ENCODE assay signal across 23 cellular contexts in the genomic region with DNA sequence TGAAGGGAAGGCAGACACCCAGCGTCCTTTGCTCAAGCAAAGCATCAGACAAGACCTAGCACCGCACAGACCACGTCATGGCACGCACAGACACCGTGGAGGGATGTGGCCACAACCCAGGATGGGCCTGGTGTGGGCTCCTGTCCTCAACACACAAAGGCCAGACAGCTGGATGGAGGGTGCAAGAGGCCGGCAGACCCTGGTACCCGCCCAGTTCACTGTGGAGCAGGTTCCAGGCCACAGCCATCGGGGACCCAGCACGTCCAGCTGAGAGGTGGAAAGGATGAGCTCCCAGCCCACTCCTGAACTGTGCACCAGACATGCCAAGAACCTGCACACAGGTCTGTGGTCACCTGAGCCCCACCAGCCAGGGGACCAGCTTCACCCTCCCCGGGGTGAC. TPM values are rescaled to one million over a fixed set of nuclear protein-coding genes. Genes with fewer than 3 reads are reported as not detected.
DNase-seq lines count a peak whose midpoint lies in the region; ATAC-seq, FAIRE-seq and TF ChIP-seq lines count a peak whose summit lies in the region.
"Had no signal": no experiment of that assay in that cellular context is flagged by ENCODE, and none has a peak within 500 bp of the region (broad histone marks: within the 10 kb centered on the region; RNA-seq: fewer than 3 reads in every experiment).

No MANE protein-coding gene starts in this region.

- no peak overlapping the region for H2BK5ac ChIP-seq in IMR-90 (ENCODE audit: low read depth, low read length, poor library complexity, severe bottlenecking)

- no peak overlapping the region for H3K4me3 ChIP-seq in IMR-90 (ENCODE audit: insufficient read depth, low read depth, low read length)
- no peak overlapping the region for H3K4me3 ChIP-seq in astrocyte (ENCODE audit: insufficient read depth, low read depth, low read length)
- H3K4me3 ChIP-seq in kidney (ENCODE audit: low read length in 2 of 2), result no peak overlapping the region
- no peak overlapping the region for H3K4me3 ChIP-seq in psoas muscle
- H3K4me3 ChIP-seq in sigmoid colon, result no peak overlapping the region

- no peak for ATAC-seq in IMR-90 (ENCODE audit: low read depth)
- ATAC-seq in psoas muscle, result no peak
- ATAC-seq in GM18858 (IDR thresholded peaks at IDR 0.05; ENCODE audit: unreplicated experiment), result no peak
- ATAC-seq: HCT116 had no signal

- H3K4me3 Mint-ChIP-seq in astrocyte (ENCODE audit: unreplicated experiment), result no peak overlapping the region
- H3K4me3 Mint-ChIP-seq: B cell; CD4-positive, CD25-positive, alpha-beta regulatory T cell; CD8-positive, alpha-beta memory T cell; HFFc6 had no signal

- H2AK9ac ChIP-seq in IMR-90 (replicated peaks; ENCODE audit: low read depth, low read length, poor library complexity), result no peak overlapping the region

- H3K14ac ChIP-seq in IMR-90 (replicated peaks; ENCODE audit: low read depth, low read length), result no peak overlapping the region

- no peaks in the 10 kb centered on the region for H3K9me3 ChIP-seq in IMR-90 (ENCODE audit: control insufficient read depth, insufficient read depth, low read length)
- H3K9me3 ChIP-seq in astrocyte (ENCODE audit: insufficient read depth, low read depth, low read length), result no peaks in the 10 kb centered on the region
- H3K9me3 ChIP-seq in kidney (ENCODE audit: control insufficient read depth in 1 of 2, low read length in 2 of 2), result no peaks in the 10 kb centered on the region
- no peaks in the 10 kb centered on the region for H3K9me3 ChIP-seq in psoas muscle
- H3K9me3 ChIP-seq in sigmoid colon, result no peaks in the 10 kb centered on the region

- no peak overlapping the region for H4K5ac ChIP-seq in IMR-90 (ENCODE audit: low read depth, low read length)

- peak overlapping the region; percentile 34 for H3K27ac Mint-ChIP-seq in astrocyte (ENCODE audit: unreplicated experiment)
- H3K27ac Mint-ChIP-seq: B cell, HFFc6 had no signal

- no peak overlapping the region for H3K18ac ChIP-seq in IMR-90 (ENCODE audit: low read depth, low read length)

- BruUV-seq in IMR-90 (replicated peaks; lab: Mats Ljungman, UMichigan), result no TSS peak

- in situ Hi-C loops in IMR-90 (cut with MboI; ENCODE audit: low sequenced_read_pairs), result no loop called here

- no peak overlapping the region for H3K4ac ChIP-seq in IMR-90 (ENCODE audit: low read depth, low read length)

- H2AFZ ChIP-seq in IMR-90 (replicated peaks; ENCODE audit: low read length, poor library complexity) (peak overlapping the region; percentile 23), astrocyte (ENCODE audit: low read depth, low read length) (no peak overlapping the region)

- H3K27me3 Mint-ChIP-seq in astrocyte (ENCODE audit: low read depth, unreplicated experiment), result no peaks in the 10 kb centered on the region
- H3K27me3 Mint-ChIP-seq: B cell; CD4-positive, CD25-positive, alpha-beta regulatory T cell; CD8-positive, alpha-beta memory T cell had no signal

- no peak for TF ChIP-seq EP300 in sigmoid colon (IDR thresholded peaks at IDR 0.05)

- TF ChIP-seq CTCF in IMR-90 (conservative IDR thresholded peaks at IDR 0.05; ENCODE audit: low read depth, low read length), result no peak
- no peak for TF ChIP-seq CTCF in astrocyte (IDR thresholded peaks at IDR 0.05; ENCODE audit: insufficient read depth, low read depth, low read length)
- TF ChIP-seq CTCF in kidney (IDR thresholded peaks at IDR 0.05; ENCODE audit: borderline replicate concordance, extremely low read depth, insufficient read depth), result no peak
- no peak for TF ChIP-seq CTCF in psoas muscle (IDR thresholded peaks at IDR 0.05)
- no peak for TF ChIP-seq CTCF in sigmoid colon (IDR thresholded peaks at IDR 0.05)

- CTCF ChIA-PET in IMR-90 (lab: Yijun Ruan, JAX), result no interaction called here

- H4K91ac ChIP-seq in IMR-90 (ENCODE audit: insufficient read depth, low read depth, low read length), result no peak overlapping the region

- H3K27ac ChIP-seq in IMR-90 (ENCODE audit: insufficient read depth, low read length), result no peak overlapping the region
- H3K27ac ChIP-seq in astrocyte (ENCODE audit: low read depth, low read length), result no peak overlapping the region
- no peak overlapping the region for H3K27ac ChIP-seq in kidney (ENCODE audit: low read depth in 2 of 2, low read length in 2 of 2)
- H3K27ac ChIP-seq in psoas muscle, result no peak overlapping the region
- no peak overlapping the region for H3K27ac ChIP-seq in sigmoid colon

- no peaks in the 10 kb centered on the region for H3K9me1 ChIP-seq in IMR-90 (ENCODE audit: insufficient read depth, low read length)

- no peak overlapping the region for H3K4me2 ChIP-seq in IMR-90 (ENCODE audit: low read depth, low read length)
- H3K4me2 ChIP-seq in astrocyte (ENCODE audit: low read length), result no peak overlapping the region

- no CpG with 5 or more reads among the region's 10 CpGs for WGBS in IMR-90 (ENCODE audit: extremely low coverage in 2 of 2, insufficient read length in 1 of 2), 2 experiments
- 91 to 94% (median 93%) methylated on average over 10 of the region's 10 CpGs for WGBS in psoas muscle, 3 donors
- WGBS in sigmoid colon, 2 donors, result 96% methylated on average over 10 of the region's 10 CpGs

- peaks cover 2 to 4% of the 10 kb centered on the region in 2 experiments; a peak in 3 of 4 replicates for H3K79me1 ChIP-seq in IMR-90 (ENCODE audit: low read depth in 1 of 2, low read length in 2 of 2)

- no peak overlapping the region for H2BK120ac ChIP-seq in IMR-90 (ENCODE audit: low read depth, low read length)

- H4K8ac ChIP-seq in IMR-90 (ENCODE audit: low read depth in 2 of 2, low read length in 2 of 2), result no peak overlapping the region

- no peaks in the 10 kb centered on the region for H3K9me3 Mint-ChIP-seq in astrocyte (ENCODE audit: unreplicated experiment)
- H3K9me3 Mint-ChIP-seq: CD8-positive, alpha-beta memory T cell; HFFc6 had no signal

- DNase-seq in IMR-90, result no peak
- no peak for DNase-seq in astrocyte (ENCODE audit: low read depth)
- DNase-seq in kidney, result peak; percentile 53
- peak; percentile 4 to 34 for DNase-seq in psoas muscle
- DNase-seq in activated CD8-positive, alpha-beta memory T cell treated with anti-CD3 and anti-CD28 coated beads, Interleukin-2, amount 50 U/mL, for 4 hours, result no peak
- no peak for DNase-seq in sigmoid colon
- DNase-seq in SW480 (ENCODE audit: low spot score), result no peak
- DNase-seq: C1 segment of cervical spinal cord; CD4-positive, CD25-positive, alpha-beta regulatory T cell; CD8-positive, alpha-beta memory T cell; COR-L47; DMS 273 treated with DMSO at 0.1 percent for 48 hours; DMS53; DND-41; EL; GOT3; H7; HFFc6 had no signal

- no peak overlapping the region for H2BK20ac ChIP-seq in IMR-90 (ENCODE audit: low read depth, low read length)

- intact Hi-C loops in IMR-90 (cut with micrococcal nuclease), result no loop called here
- intact Hi-C loops in kidney (cut with DNase I), result no loop called here
- intact Hi-C loops in psoas muscle (cut with DNase I), result no loop called here
- intact Hi-C loops in sigmoid colon (cut with DNase I), result no loop called here

- H3K4me1 ChIP-seq in IMR-90 (ENCODE audit: control insufficient read depth, insufficient read depth, low read length), result no peaks in the 10 kb centered on the region
- no peaks in the 10 kb centered on the region for H3K4me1 ChIP-seq in astrocyte (ENCODE audit: insufficient read depth, low read length)
- H3K4me1 ChIP-seq in kidney (ENCODE audit: control insufficient read depth in 1 of 2, insufficient read depth in 1 of 2, low read depth in 1 of 2, low read length in 2 of 2), result peaks cover 9 to 12% of the 10 kb centered on the region in 2 donors
- H3K4me1 ChIP-seq in psoas muscle, result no peaks in the 10 kb centered on the region
- no peaks in the 10 kb centered on the region for H3K4me1 ChIP-seq in sigmoid colon

- H3K23ac ChIP-seq in IMR-90 (ENCODE audit: low read depth, low read length), result no peak overlapping the region

- no peaks in the 10 kb centered on the region for H3K4me1 Mint-ChIP-seq in astrocyte (ENCODE audit: low read depth, unreplicated experiment)
- H3K4me1 Mint-ChIP-seq: B cell; CD4-positive, CD25-positive, alpha-beta regulatory T cell had no signal

- FAIRE-seq in astrocyte (lab: Jason Lieb, UNC), result no peak
- FAIRE-seq in kidney (lab: Jason Lieb, UNC), result no peak
- FAIRE-seq: GM12891, HTR-8/SVneo had no signal

- TF ChIP-seq POLR2A in IMR-90 (IDR thresholded peaks at IDR 0.05; ENCODE audit: low read depth, low read length) (no peak), sigmoid colon (IDR thresholded peaks at IDR 0.05) (no peak)

- H2AK5ac ChIP-seq in IMR-90 (ENCODE audit: low read depth, low read length), result no peak overlapping the region

- H3K27me3 ChIP-seq in IMR-90 (ENCODE audit: control insufficient read depth, insufficient read depth, low read length) (no peaks in the 10 kb centered on the region), astrocyte (ENCODE audit: insufficient read depth, low read length) (no peaks in the 10 kb centered on the region), psoas muscle (ENCODE audit: insufficient read depth in 3 of 3, low read length in 2 of 3) (no peaks in the 10 kb centered on the region), sigmoid colon (no peaks in the 10 kb centered on the region)

- no peaks in the 10 kb centered on the region for H3K79me2 ChIP-seq in astrocyte (ENCODE audit: insufficient read depth, low read length)

- H3K36me3 Mint-ChIP-seq in astrocyte (ENCODE audit: low read depth, unreplicated experiment), result peaks cover 25% of the 10 kb centered on the region

- no peak overlapping the region for H2BK15ac ChIP-seq in IMR-90 (ENCODE audit: low read depth, low read length)

- POLR2A ChIA-PET in IMR-90 (lab: Charles Lee; ENCODE audit: unreplicated experiment), result no interaction called here

- H4K20me1 ChIP-seq in IMR-90 (ENCODE audit: insufficient read depth, low read length) (peaks cover 16% of the 10 kb centered on the region), astrocyte (ENCODE audit: insufficient read depth, low read length) (peaks cover 52% of the 10 kb centered on the region)

- no peak overlapping the region for H3K9ac ChIP-seq in IMR-90 (ENCODE audit: low read depth, low read length)
- H3K9ac ChIP-seq in astrocyte (ENCODE audit: low read length), result no peak overlapping the region
- no peak overlapping the region for H3K9ac ChIP-seq in kidney (ENCODE audit: low read length in 2 of 2)

- no peak for TF ChIP-seq RAD21 in IMR-90 (IDR thresholded peaks at IDR 0.05; ENCODE audit: low read length)

- H3K36me3 ChIP-seq in IMR-90 (ENCODE audit: control insufficient read depth, insufficient read depth, low read length) (peaks cover 67% of the 10 kb centered on the region), astrocyte (ENCODE audit: insufficient read depth, low read length) (peaks cover 39% of the 10 kb centered on the region), kidney (ENCODE audit: control insufficient read depth in 1 of 2, insufficient read depth in 2 of 2, low read length in 2 of 2) (peaks cover 28 to 46% of the 10 kb centered on the region in 2 donors), psoas muscle (ENCODE audit: insufficient read depth in 1 of 2, low read depth in 1 of 2) (peaks cover 24 to 91% of the 10 kb centered on the region in 2 donors), sigmoid colon (peaks cover 6 to 87% (median 59%) of the 10 kb centered on the region in 4 donors)

- dilution Hi-C loops in IMR-90 (cut with HindIII; ENCODE audit: low sequenced_read_pairs, unreplicated experiment), result no loop called here

- H3K56ac ChIP-seq in IMR-90 (ENCODE audit: extremely low read depth, insufficient read depth, low read length), result no peak overlapping the region

RNA-seq across cellular contexts. Expression of a gene that starts 15.0 kb away (rescaled TPM):
- 0.28 and 0.36 TPM in 2 replicates for total RNA-seq in IMR-90 (2012; rRNA removed)
- polyA plus RNA-seq in IMR-90 (2012; rRNA removed), result 1.6 and 1.7 TPM in 2 replicates
- 0.14 and 0.51 TPM in 2 replicates for polyA plus RNA-seq in IMR-90 (2012; cell fraction: cytosol; rRNA removed)
- 6.4 and 9.8 TPM in 2 replicates for polyA plus RNA-seq in IMR-90 (2012; cell fraction: nucleus; rRNA removed; ENCODE audit: low replicate concordance)
- total RNA-seq in astrocyte, result 10.3 and 15.9 TPM in 2 replicates
- 10.1 TPM for total RNA-seq in kidney
- polyA plus RNA-seq in kidney (ENCODE audit: insufficient read depth, low read depth, low replicate concordance), result 1.6 TPM
- 1 to 10 TPM; 1.6 to 9.4 (median 2.8) TPM for total RNA-seq in psoas muscle
- polyA plus RNA-seq in psoas muscle, result 1 to 10 TPM in 1 of 3 donors, under 1 TPM in 2; 0.44 to 6.7 (median 0.51) TPM
- 1 to 10 TPM; 1.8 to 8.0 (median 3.7) TPM for total RNA-seq in sigmoid colon
- polyA plus RNA-seq in sigmoid colon, result 1 to 10 TPM in 1 of 3 donors, under 1 TPM in 1, not detected in 1; 0.60 to 4.9 TPM
- polyA plus RNA-seq: CD4-positive, CD25-positive, alpha-beta regulatory T cell; CD8-positive, alpha-beta memory T cell had no signal

RNA-seq across cellular contexts. Expression of a gene that starts 26.8 kb away (rescaled TPM):
- total RNA-seq in IMR-90 (2012; rRNA removed), result 40.0 and 43.4 TPM in 2 replicates
- polyA plus RNA-seq in IMR-90 (2012; rRNA removed), result 19.1 and 22.0 TPM in 2 replicates
- 11.5 and 12.8 TPM in 2 replicates for polyA plus RNA-seq in IMR-90 (2012; cell fraction: cytosol; rRNA removed)
- 37.5 and 50.9 TPM in 2 replicates for polyA plus RNA-seq in IMR-90 (2012; cell fraction: nucleus; rRNA removed; ENCODE audit: low replicate concordance)
- 36.7 and 43.7 TPM in 2 replicates for total RNA-seq in astrocyte
- 38.0 TPM for total RNA-seq in kidney
- polyA plus RNA-seq in kidney (ENCODE audit: insufficient read depth, low read depth, low replicate concordance), result 17.5 TPM
- 10 to 100 TPM; 21.3 to 28.0 (median 22.3) TPM for total RNA-seq in psoas muscle
- 10 to 100 TPM; 18.7 to 26.6 (median 24.8) TPM for polyA plus RNA-seq in psoas muscle
- total RNA-seq in sigmoid colon, result 10 to 100 TPM; 21.4 to 38.8 (median 24.6) TPM
- polyA plus RNA-seq in sigmoid colon, result 10 to 100 TPM; 12.9 to 28.3 (median 14.4) TPM

RNA-seq across cellular contexts. Expression of a gene that starts 26.9 kb away (rescaled TPM):
- 27.2 and 35.5 TPM in 2 replicates for total RNA-seq in IMR-90 (2012; rRNA removed)
- polyA plus RNA-seq in IMR-90 (2012; rRNA removed), result 16.3 and 17.1 TPM in 2 replicates
- 6.5 and 11.4 TPM in 2 replicates for polyA plus RNA-seq in IMR-90 (2012; cell fraction: cytosol; rRNA removed)
- polyA plus RNA-seq in IMR-90 (2012; cell fraction: nucleus; rRNA removed; ENCODE audit: low replicate concordance), result 4.6 and 11.3 TPM in 2 replicates
- total RNA-seq in astrocyte, result 7.3 and 8.5 TPM in 2 replicates
- total RNA-seq in kidney, result 1.6 TPM
- polyA plus RNA-seq in kidney (ENCODE audit: insufficient read depth, low read depth, low replicate concordance), result 0.86 TPM
- total RNA-seq in psoas muscle, result under 1 TPM; 0.39 to 0.89 (median 0.76) TPM
- 1 to 10 TPM in 1 of 3 donors, under 1 TPM in 2; 0.44 to 2.9 (median 0.83) TPM for polyA plus RNA-seq in psoas muscle
- total RNA-seq in sigmoid colon, result under 1 TPM in 3 of 4 donors, not detected in 1; 0.16 to 0.83 (median 0.54) TPM
- 1 to 10 TPM; 1.2 to 7.7 (median 3.9) TPM for polyA plus RNA-seq in sigmoid colon

Comparison
In these comparisons a context has a peak if more than half of its experiments do, and no peak if none do; other contexts are left out.
1. DNase-seq: peak in kidney (single experiment) and psoas muscle (2 of 2); none in IMR-90 (single experiment), astrocyte (single experiment), activated CD8-positive, alpha-beta memory T cell treated with anti-CD3 and anti-CD28 coated beads, Interleukin-2, amount 50 U/mL, for 4 hours (single experiment), sigmoid colon (single experiment) and SW480 (single experiment).